ENCODE assay signal across 8 cellular contexts in genomic region chr2:62197017-62197586, GRCh38. TPM values are rescaled to one million over a fixed set of nuclear protein-coding genes. Genes with fewer than 3 reads are reported as not detected.
DNase-seq lines count a peak whose midpoint lies in the region; ATAC-seq and TF ChIP-seq lines count a peak whose summit lies in the region.

No MANE protein-coding gene starts in this region.

- H3K9me3 Mint-ChIP-seq in activated naive CD4-positive, alpha-beta T cell treated with anti-CD3 and anti-CD28 coated beads for 36 hours, result no peaks in the 10 kb centered on the region

- H3K4me3 Mint-ChIP-seq in activated naive CD4-positive, alpha-beta T cell treated with anti-CD3 and anti-CD28 coated beads for 36 hours, result peak overlapping the region; percentile 88

- peak; percentile 70 for TF ChIP-seq CTCF in OCI-LY7 (conservative IDR thresholded peaks at IDR 0.05; ENCODE audit: low read length)

- no TSS peak for BruUV-seq in OCI-LY7 (replicated peaks; lab: Mats Ljungman, UMichigan)

- peak overlapping the region; percentile 75 for H3K27ac ChIP-seq in OCI-LY7 (ENCODE audit: low read depth, low read length, poor library complexity, severe bottlenecking)

- POLR2A ChIA-PET in OCI-LY7 (lab: Charles Lee), result interaction anchor here (0.6 to 1.1 kb wide), 4 partner anchors 19 to 211 kb away, joined by 3 read pairs; no protein-coding TSS in a partner anchor

- H3K36me3 ChIP-seq in OCI-LY7 (ENCODE audit: insufficient read depth, low read length), result peaks cover 48% of the 10 kb centered on the region

- H3K4me3 ChIP-seq in OCI-LY7 (ENCODE audit: low read depth, low read length, poor library complexity, severe bottlenecking) (peak overlapping the region; percentile 95), skeletal muscle cell (ENCODE audit: low read depth, low read length) (peak overlapping the region; percentile 82)

- CTCF ChIA-PET in OCI-LY7 (lab: Charles Lee; ENCODE audit: unreplicated experiment), result no interaction called here
- CTCF ChIA-PET in activated naive CD4-positive, alpha-beta T cell treated with anti-CD3 and anti-CD28 coated beads for 36 hours (lab: Charles Lee), result interaction anchor here (1.2 kb wide), 1 partner anchor 106 kb away, joined by 4 read pairs; no protein-coding TSS in a partner anchor

- H2AFZ ChIP-seq in OCI-LY7 (ENCODE audit: low read length), result no peak overlapping the region

- peaks cover 47% of the 10 kb centered on the region for H4K20me1 ChIP-seq in OCI-LY7 (ENCODE audit: insufficient read depth, low read length)

- peak; percentile 20 for DNase-seq in NCI-H1694 treated with DMSO at 0.1 percent for 48 hours (lab: John Stamatoyannopoulos, UW)
- no peak for DNase-seq in NCI-H1694 (lab: John Stamatoyannopoulos, UW)
- peak; percentile 74 for DNase-seq in OCI-LY7 (ENCODE audit: low spot score)
- DNase-seq in activated naive CD4-positive, alpha-beta T cell treated with anti-CD3 and anti-CD28 coated beads for 36 hours, result peak; percentile 66
- peak; percentile 24 for DNase-seq in left cardiac atrium
- no peak for DNase-seq in skeletal muscle cell (ENCODE audit: low read depth)
- no peak for DNase-seq in GF-D8 (lab: John Stamatoyannopoulos, UW)

- peaks cover 66% of the 10 kb centered on the region for H3K4me1 ChIP-seq in OCI-LY7 (ENCODE audit: insufficient read depth, low read length, poor library complexity, severe bottlenecking)

- H3K4me1 Mint-ChIP-seq in activated naive CD4-positive, alpha-beta T cell treated with anti-CD3 and anti-CD28 coated beads for 36 hours (ENCODE audit: low read depth), result peaks cover 37% of the 10 kb centered on the region

- H3K9me3 ChIP-seq in OCI-LY7 (ENCODE audit: low read length), result no peaks in the 10 kb centered on the region

- H3K36me3 Mint-ChIP-seq in activated naive CD4-positive, alpha-beta T cell treated with anti-CD3 and anti-CD28 coated beads for 36 hours (ENCODE audit: low read depth), result peaks cover 14% of the 10 kb centered on the region

- peaks cover 78% of the 10 kb centered on the region for H3K79me2 ChIP-seq in OCI-LY7 (ENCODE audit: insufficient read depth, low read depth, low read length)

- H3K27me3 Mint-ChIP-seq in activated naive CD4-positive, alpha-beta T cell treated with anti-CD3 and anti-CD28 coated beads for 36 hours (ENCODE audit: low read depth), result peaks cover 2% of the 10 kb centered on the region

- H3K4me2 ChIP-seq in OCI-LY7 (ENCODE audit: low read length), result peak overlapping the region; percentile 92

- H3K9me2 ChIP-seq in OCI-LY7 (ENCODE audit: insufficient read depth, low read length), result no peaks in the 10 kb centered on the region

- peak overlapping the region; percentile 97 for H3K27ac Mint-ChIP-seq in activated naive CD4-positive, alpha-beta T cell treated with anti-CD3 and anti-CD28 coated beads for 36 hours

- ATAC-seq in left cardiac atrium, result peak in 1 of 2 donors; percentile 6
- no peak for ATAC-seq in GM21825 (IDR thresholded peaks at IDR 0.05; ENCODE audit: unreplicated experiment)

- intact Hi-C loops in OCI-LY7 (cut with micrococcal nuclease; ENCODE audit: unreplicated experiment), result loop anchor here (2.0 to 10.0 kb wide), 4 partner anchors 56 to 282 kb away; no protein-coding TSS in a partner anchor
- intact Hi-C loops in activated naive CD4-positive, alpha-beta T cell treated with anti-CD3 and anti-CD28 coated beads for 36 hours (cut with micrococcal nuclease), result loop anchor here (2.0 to 10.0 kb wide), 5 partner anchors 502 to 1948 kb away; partner anchors contain the start of genes PELI1 and REL
- intact Hi-C loops in left cardiac atrium (cut with DNase I), result loop anchor here in 1 of 2 donors (10.0 kb wide), 2 partner anchors 218 to 282 kb away; no protein-coding TSS in a partner anchor

RNA-seq across cellular contexts. Expression of gene B3GNT2, which starts 1.2 kb away (rescaled TPM):
- total RNA-seq in OCI-LY7 (2014; rRNA removed; shearing (Covaris generic)), result 63.0 and 65.8 TPM in 2 replicates
- total RNA-seq in OCI-LY7 (2022), result 47.9 and 51.1 TPM in 2 replicates
- 10 to 100 TPM; 31.2 to 33.0 TPM for total RNA-seq in activated naive CD4-positive, alpha-beta T cell treated with anti-CD3 and anti-CD28 coated beads for 36 hours
- total RNA-seq in left cardiac atrium, result 10 to 100 TPM; 13.4 to 13.8 TPM

Comparison
In these comparisons a context has a peak if more than half of its experiments do, and no peak if none do; other contexts are left out.
1. DNase-seq: peak in NCI-H1694 treated with DMSO at 0.1 percent for 48 hours (single experiment), OCI-LY7 (single experiment), activated naive CD4-positive, alpha-beta T cell treated with anti-CD3 and anti-CD28 coated beads for 36 hours (single experiment) and left cardiac atrium (single experiment); none in NCI-H1694 (single experiment), skeletal muscle cell (single experiment) and GF-D8 (single experiment).